ENCODE assay signal across 21 cellular contexts in genomic region chr12:20210795-20211194, GRCh38.
A peak's percentile ranks its signal among the peaks of the same experiment; 100 is the strongest.
DNase-seq lines count a peak whose midpoint lies in the region; ATAC-seq, FAIRE-seq and TF ChIP-seq lines count a peak whose summit lies in the region.
"Had no signal": no experiment of that assay in that cellular context is flagged by ENCODE, and none has a peak within 500 bp of the region (broad histone marks: within the 10 kb centered on the region; RNA-seq: fewer than 3 reads in every experiment).

No MANE protein-coding gene starts in this region.

- H3K4me1 ChIP-seq in right cardiac atrium (ENCODE audit: control insufficient read depth, insufficient read depth, low read length) = no peaks in the 10 kb centered on the region
- H3K4me1 ChIP-seq in muscle layer of colon (ENCODE audit: insufficient read depth, low read length) = peaks cover 35% of the 10 kb centered on the region
- no peaks in the 10 kb centered on the region for H3K4me1 ChIP-seq in testis

- H3K27me3 ChIP-seq in right cardiac atrium (ENCODE audit: control insufficient read depth, insufficient read depth) = no peaks in the 10 kb centered on the region
- H3K27me3 ChIP-seq in muscle layer of colon (ENCODE audit: control insufficient read depth in 1 of 2, insufficient read depth in 2 of 2, low read length in 2 of 2) = no peaks in the 10 kb centered on the region
- no peaks in the 10 kb centered on the region for H3K27me3 ChIP-seq in testis
- H3K27me3 ChIP-seq: brain microvascular endothelial cell, esophagus muscularis mucosa had no signal

- 69% methylated on average over 2 of the region's 2 CpGs for WGBS in right cardiac atrium
- 81 to 82% methylated on average over 2 of the region's 2 CpGs for WGBS in testis, 2 donors

- no peak for TF ChIP-seq POLR2A in testis (IDR thresholded peaks at IDR 0.05)

- FAIRE-seq in GM19239 (lab: Jason Lieb, UNC) = no peak
- FAIRE-seq: A204.1, frontal cortex, islet of Langerhans had no signal

- H3K9me3 ChIP-seq in right cardiac atrium (ENCODE audit: control insufficient read depth, low read length) (no peaks in the 10 kb centered on the region), muscle layer of colon (ENCODE audit: low read length) (no peaks in the 10 kb centered on the region), testis (no peaks in the 10 kb centered on the region)
- H3K9me3 ChIP-seq: esophagus muscularis mucosa had no signal

- H3K27ac ChIP-seq in right cardiac atrium (ENCODE audit: low read length) (peak overlapping the region; percentile 3), muscle layer of colon (ENCODE audit: low read depth, low read length) (peak overlapping the region; percentile 24), testis (no peak overlapping the region)

- no peak overlapping the region for H3K9ac ChIP-seq in muscle layer of colon (ENCODE audit: low read length)

- H3K4me3 ChIP-seq in right cardiac atrium (ENCODE audit: low read length) (no peak overlapping the region), muscle layer of colon (ENCODE audit: low read depth in 1 of 2, low read length in 2 of 2) (no peak overlapping the region), testis (no peak overlapping the region)
- H3K4me3 ChIP-seq: esophagus muscularis mucosa, smooth muscle cell had no signal

- H3K36me3 ChIP-seq in muscle layer of colon (ENCODE audit: insufficient read depth, low read length) (no peaks in the 10 kb centered on the region), testis (ENCODE audit: low read depth, missing control alignments) (no peaks in the 10 kb centered on the region)
- H3K36me3 ChIP-seq: brain microvascular endothelial cell, esophagus muscularis mucosa had no signal

- TF ChIP-seq CTCF in testis (IDR thresholded peaks at IDR 0.05) = no peak

- DNase-seq in right cardiac atrium (no peak), Right ventricle myocardium superior (no peak), SIG-M5 treated with dmso at 0.1 percent for 504 hours (lab: John Stamatoyannopoulos, UW; ENCODE audit: unreplicated experiment) (peak; percentile 68), GM19239 (ENCODE audit: insufficient read length, low spot score) (no peak), left lobe of liver (ENCODE audit: low spot score) (no peak), testis (no peak)
- DNase-seq: activated B cell treated with CpG ODN at 0.5 μM for 24 hours; activated CD4-positive, alpha-beta T cell treated with anti-CD3 and anti-CD28 coated beads, Interleukin-2, amount 50 U/mL, for 48 hours; activated effector memory CD4-positive, alpha-beta T cell treated with Interleukin-2 at 50 U/mL for 16 hours; brain microvascular endothelial cell; MM.1S; NCI-H1694; NCI-H748 treated with DMSO at 0.1 percent for 48 hours; stimulated activated naive B cell treated with anti-CD40 and anti-IgM and Interleukin-4, amounts not matched to agents 10 μg/mL and 1 μg/mL and 100 μg/mL, for 72 hours had no signal

- intact Hi-C loops in right cardiac atrium (cut with DNase I) (loop anchor here in 1 of 4 donors (10.0 kb wide), 1 partner anchor 446 kb away; no protein-coding TSS in a partner anchor), Right ventricle myocardium superior (cut with DNase I) (loop anchor here (10.0 kb wide), 1 partner anchor 154 kb away; the partner anchor contains the start of gene PDE3A), testis (cut with DNase I; ENCODE audit: low total_unique reads) (no loop called here)

- ATAC-seq in right cardiac atrium = no peak
- ATAC-seq in Right ventricle myocardium superior (ENCODE audit: poor library complexity) = no peak
- no peak for ATAC-seq in left lobe of liver
- ATAC-seq in HG02885 (IDR thresholded peaks at IDR 0.05; ENCODE audit: poor library complexity, unreplicated experiment) = no peak

Comparison
In these comparisons a context has a peak if more than half of its experiments do, and no peak if none do; other contexts are left out.
1. H3K27ac ChIP-seq: peak in right cardiac atrium (single experiment) and muscle layer of colon (single experiment); none in testis (0 of 2).